In genomic region chr5:177500685-177501522, GRCh38 we compare ENCODE assay signal across 8 cellular contexts. TPM values are rescaled to one million over a fixed set of nuclear protein-coding genes. Genes with fewer than 3 reads are reported as not detected.
DNase-seq lines count a peak whose midpoint lies in the region; ATAC-seq, FAIRE-seq and TF ChIP-seq lines count a peak whose summit lies in the region.

No MANE protein-coding gene starts in this region.

- no peak overlapping the region for H3K9ac ChIP-seq in fibroblast of lung (ENCODE audit: insufficient read depth, low read length)
- H3K9ac ChIP-seq in neural cell (ENCODE audit: low read length), result peak overlapping the region; percentile 51

- TF ChIP-seq EP300 in Ishikawa (IDR thresholded peaks at IDR 0.05; ENCODE audit: borderline replicate concordance) (no peak), neural cell (conservative IDR thresholded peaks at IDR 0.05; ENCODE audit: poor library complexity, severe bottlenecking) (peak; percentile 30)

- no peaks in the 10 kb centered on the region for H3K9me2 ChIP-seq in neural cell (ENCODE audit: insufficient read depth, low read length)

- H3K4me2 ChIP-seq in fibroblast of lung (ENCODE audit: extremely low read depth, insufficient read depth, low read length) (peak overlapping the region; percentile 17), neural cell (ENCODE audit: low read length) (no peak overlapping the region)

- peak; percentile 83 for TF ChIP-seq RAD21 in Ishikawa (IDR thresholded peaks at IDR 0.05; ENCODE audit: low read depth)
- peak; percentile 91 for TF ChIP-seq RAD21 in neural cell (conservative IDR thresholded peaks at IDR 0.05)

- TF ChIP-seq CTCF in fibroblast of lung (conservative IDR thresholded peaks at IDR 0.05 in 1 of 2, IDR thresholded peaks at IDR 0.05 in 1 of 2; ENCODE audit: low read depth in 1 of 2, low read length in 2 of 2), result peak; percentile 91 to 96
- TF ChIP-seq CTCF in neural cell (IDR thresholded peaks at IDR 0.05; ENCODE audit: poor library complexity, severe bottlenecking), result peak; percentile 97

- peaks cover 9% of the 10 kb centered on the region for H3K79me2 ChIP-seq in fibroblast of lung (ENCODE audit: control insufficient read depth, insufficient read depth, low read length)
- H3K79me2 ChIP-seq in neural cell (replicated peaks; ENCODE audit: insufficient read depth, low read length), result peaks cover 11% of the 10 kb centered on the region

- no peaks in the 10 kb centered on the region for H3K9me3 Mint-ChIP-seq in activated T-cell treated with anti-CD3 and anti-CD28 coated beads, Interleukin-2, amount 50 U/mL, for 72 hours
- H3K9me3 Mint-ChIP-seq in stimulated activated naive CD8-positive, alpha-beta T cell treated with anti-CD3 and anti-CD28 coated beads, Interleukin-15, amount 100 ng/mL, for 72 hours, result no peaks in the 10 kb centered on the region

- H3K36me3 ChIP-seq in fibroblast of lung (ENCODE audit: control insufficient read depth, insufficient read depth, low read length) (peaks cover 3% of the 10 kb centered on the region), neural cell (ENCODE audit: insufficient read depth, low read length) (no peaks in the 10 kb centered on the region)

- FAIRE-seq in RCC 7860 (lab: Jason Lieb, UNC), result no peak

- H3K27me3 Mint-ChIP-seq in activated T-cell treated with anti-CD3 and anti-CD28 coated beads, Interleukin-2, amount 50 U/mL, for 72 hours (ENCODE audit: low read depth), result peaks cover 25% of the 10 kb centered on the region
- peaks cover 22% of the 10 kb centered on the region for H3K27me3 Mint-ChIP-seq in stimulated activated naive CD8-positive, alpha-beta T cell treated with anti-CD3 and anti-CD28 coated beads, Interleukin-15, amount 100 ng/mL, for 72 hours

- peak; percentile 24 to 34 for ATAC-seq in activated T-cell treated with anti-CD3 and anti-CD28 coated beads, Interleukin-2, amount 50 U/mL, for 72 hours (replicated peaks in 1 of 2)
- ATAC-seq in stimulated activated naive CD8-positive, alpha-beta T cell treated with anti-CD3 and anti-CD28 coated beads, Interleukin-15, amount 100 ng/mL, for 72 hours, result peak; percentile 42
- ATAC-seq in HG02588 (IDR thresholded peaks at IDR 0.05; ENCODE audit: unreplicated experiment), result no peak

- H3K4me3 ChIP-seq in fibroblast of lung (replicated peaks in 1 of 4; ENCODE audit: control extremely low read depth in 1 of 4, insufficient read depth in 1 of 4, low read depth in 3 of 4, low read length in 4 of 4) (no peak overlapping the region), neural cell (ENCODE audit: low read length) (no peak overlapping the region)

- peaks cover 18% of the 10 kb centered on the region for H3K4me1 ChIP-seq in fibroblast of lung (ENCODE audit: control insufficient read depth, extremely low read depth, insufficient read depth, low read length)

- H3K27ac ChIP-seq in fibroblast of lung (ENCODE audit: insufficient read depth, low read length) (peak overlapping the region; percentile 31), neural cell (ENCODE audit: low read length) (peak overlapping the region; percentile 50)

- no peak overlapping the region for H3K4me3 Mint-ChIP-seq in activated T-cell treated with anti-CD3 and anti-CD28 coated beads, Interleukin-2, amount 50 U/mL, for 72 hours
- H3K4me3 Mint-ChIP-seq in stimulated activated naive CD8-positive, alpha-beta T cell treated with anti-CD3 and anti-CD28 coated beads, Interleukin-15, amount 100 ng/mL, for 72 hours, result no peak overlapping the region

- H3K36me3 Mint-ChIP-seq in activated T-cell treated with anti-CD3 and anti-CD28 coated beads, Interleukin-2, amount 50 U/mL, for 72 hours (ENCODE audit: insufficient read depth in 2 of 2), result no peaks in the 10 kb centered on the region

- H3K4me1 Mint-ChIP-seq in activated T-cell treated with anti-CD3 and anti-CD28 coated beads, Interleukin-2, amount 50 U/mL, for 72 hours (ENCODE audit: low read depth), result peaks cover 19% of the 10 kb centered on the region
- H3K4me1 Mint-ChIP-seq in stimulated activated naive CD8-positive, alpha-beta T cell treated with anti-CD3 and anti-CD28 coated beads, Interleukin-15, amount 100 ng/mL, for 72 hours, result peaks cover 26% of the 10 kb centered on the region

- H3K27ac Mint-ChIP-seq in activated T-cell treated with anti-CD3 and anti-CD28 coated beads, Interleukin-2, amount 50 U/mL, for 72 hours, result no peak overlapping the region
- H3K27ac Mint-ChIP-seq in stimulated activated naive CD8-positive, alpha-beta T cell treated with anti-CD3 and anti-CD28 coated beads, Interleukin-15, amount 100 ng/mL, for 72 hours, result no peak overlapping the region

- DNase-seq in EL, result peak; percentile 82
- DNase-seq in RCC 7860 (ENCODE audit: low spot score), result peak; percentile 57
- peak; percentile 88 for DNase-seq in activated T-cell treated with anti-CD3 and anti-CD28 coated beads, Interleukin-2, amount 50 U/mL, for 72 hours
- DNase-seq in fibroblast of lung (ENCODE audit: low read depth in 2 of 2), result peak; percentile 77 to 85
- DNase-seq in stimulated activated naive CD8-positive, alpha-beta T cell treated with anti-CD3 and anti-CD28 coated beads, Interleukin-15, amount 100 ng/mL, for 72 hours, result peak; percentile 76 to 79

- H3F3A ChIP-seq in neural cell (ENCODE audit: insufficient read depth, low read length, poor library complexity, severe bottlenecking), result no peaks in the 10 kb centered on the region

- H2AFZ ChIP-seq in fibroblast of lung (ENCODE audit: low read length), result no peak overlapping the region
- no peak overlapping the region for H2AFZ ChIP-seq in neural cell (ENCODE audit: low read depth, low read length)

- H3K27me3 ChIP-seq in fibroblast of lung (ENCODE audit: control insufficient read depth, insufficient read depth, low read length) (no peaks in the 10 kb centered on the region), neural cell (ENCODE audit: insufficient read depth, low read depth, low read length) (peaks cover 6% of the 10 kb centered on the region)

- no peaks in the 10 kb centered on the region for H3K9me3 ChIP-seq in fibroblast of lung (ENCODE audit: control insufficient read depth, insufficient read depth, low read depth, low read length)
- no peaks in the 10 kb centered on the region for H3K9me3 ChIP-seq in neural cell (ENCODE audit: low read length)

- H4K20me1 ChIP-seq in fibroblast of lung (ENCODE audit: control insufficient read depth, extremely low read depth, insufficient read depth, low read length) (no peaks in the 10 kb centered on the region), neural cell (ENCODE audit: insufficient read depth) (no peaks in the 10 kb centered on the region)

TF ChIP-seq in Ishikawa, 13 proteins besides CTCF, POLR2A, EP300 and RAD21 (continues in another document):
- TF ChIP-seq FOXM1 (IDR thresholded peaks at IDR 0.05; ENCODE audit: borderline replicate concordance, low read depth), result no peak

RNA-seq across cellular contexts. Expression of gene PDLIM7, which starts 3.5 kb away (rescaled TPM):
- total RNA-seq in activated T-cell treated with anti-CD3 and anti-CD28 coated beads, Interleukin-2, amount 50 U/mL, for 72 hours, result 10 to 100 TPM; 87.5 to 93.9 TPM
- 55.2 and 65.2 TPM in 2 replicates for total RNA-seq in fibroblast of lung
- 117 and 245 TPM in 2 replicates for polyA plus RNA-seq in fibroblast of lung
- polyA plus RNA-seq in fibroblast of lung (2012), result 250 and 446 TPM in 2 replicates
- polyA minus RNA-seq in fibroblast of lung (ENCODE audit: low replicate concordance), result 267 and 376 TPM in 2 replicates
- polyA plus RNA-seq in neural cell, result 21.0 and 45.4 TPM in 2 replicates
- 16.6 and 20.5 TPM in 2 replicates for polyA minus RNA-seq in neural cell

RNA-seq across cellular contexts. Expression of gene DOK3, which starts 8.7 kb away (rescaled TPM):
- 1 to 10 TPM; 4.0 to 5.7 TPM for total RNA-seq in activated T-cell treated with anti-CD3 and anti-CD28 coated beads, Interleukin-2, amount 50 U/mL, for 72 hours
- total RNA-seq in fibroblast of lung, result 0.99 and 2.1 TPM in 2 replicates
- polyA plus RNA-seq in fibroblast of lung, result 0.58 and 1.5 TPM in 2 replicates
- polyA plus RNA-seq in fibroblast of lung (2012), result 0.54 and 2.2 TPM in 2 replicates
- polyA minus RNA-seq in fibroblast of lung (ENCODE audit: low replicate concordance), result 0.19 and 6.0 TPM in 2 replicates
- polyA plus RNA-seq in neural cell, result 5.1 and 5.5 TPM in 2 replicates
- polyA minus RNA-seq in neural cell, result 4.6 and 4.9 TPM in 2 replicates

RNA-seq across cellular contexts. Expression of gene DDX41, which starts 15.9 kb away (rescaled TPM):
- 100 to 1,000 TPM in 1 of 2 donors, 10 to 100 TPM in 1; 89.2 to 117 TPM for total RNA-seq in activated T-cell treated with anti-CD3 and anti-CD28 coated beads, Interleukin-2, amount 50 U/mL, for 72 hours
- 76.5 and 79.1 TPM in 2 replicates for total RNA-seq in fibroblast of lung
- polyA plus RNA-seq in fibroblast of lung (66.8 and 71.5 TPM in 2 replicates), neural cell (113 and 212 TPM in 2 replicates)
- 120 and 261 TPM in 2 replicates for polyA plus RNA-seq in fibroblast of lung (2012)
- polyA minus RNA-seq in fibroblast of lung (ENCODE audit: low replicate concordance) (77.3 and 114 TPM in 2 replicates), neural cell (84.0 and 87.1 TPM in 2 replicates)

RNA-seq across cellular contexts. Expression of gene DBN1, which starts 27.5 kb away (rescaled TPM):
- total RNA-seq in activated T-cell treated with anti-CD3 and anti-CD28 coated beads, Interleukin-2, amount 50 U/mL, for 72 hours, result 10 to 100 TPM; 69.5 to 98.8 TPM
- total RNA-seq in fibroblast of lung, result 96.4 and 102 TPM in 2 replicates
- polyA plus RNA-seq in fibroblast of lung, result 138 and 181 TPM in 2 replicates
- polyA plus RNA-seq in fibroblast of lung (2012), result 168 and 193 TPM in 2 replicates
- polyA minus RNA-seq in fibroblast of lung (ENCODE audit: low replicate concordance), result 167 and 256 TPM in 2 replicates
- polyA plus RNA-seq in neural cell, result 319 and 353 TPM in 2 replicates
- polyA minus RNA-seq in neural cell, result 348 and 404 TPM in 2 replicates

RNA-seq across cellular contexts. Expression of gene FAM193B, which starts 53.5 kb away (rescaled TPM):
- total RNA-seq in activated T-cell treated with anti-CD3 and anti-CD28 coated beads, Interleukin-2, amount 50 U/mL, for 72 hours, result 100 to 1,000 TPM in 1 of 2 donors, 10 to 100 TPM in 1; 79.6 to 105 TPM
- 17.5 and 28.4 TPM in 2 replicates for total RNA-seq in fibroblast of lung
- polyA plus RNA-seq in fibroblast of lung (15.9 and 27.9 TPM in 2 replicates), neural cell (79.2 and 97.3 TPM in 2 replicates)
- polyA plus RNA-seq in fibroblast of lung (2012), result 16.0 and 31.0 TPM in 2 replicates
- polyA minus RNA-seq in fibroblast of lung (ENCODE audit: low replicate concordance) (29.0 and 78.7 TPM in 2 replicates), neural cell (45.8 and 51.6 TPM in 2 replicates)
